21 cellular contexts compared by ENCODE assay signal in genomic region chr15:48941913-48942312, GRCh38. TPM values are rescaled to one million over a fixed set of nuclear protein-coding genes. Genes with fewer than 3 reads are reported as not detected.
"Had no signal": no experiment of that assay in that cellular context is flagged by ENCODE, and none has a peak within 500 bp of the region (broad histone marks: within the 10 kb centered on the region; RNA-seq: fewer than 3 reads in every experiment).

No MANE protein-coding gene starts in this region.

- H2AFZ ChIP-seq: PC-9 had no signal

- H3K36me3 Mint-ChIP-seq: IgD-negative memory B cell had no signal

- H3K27ac Mint-ChIP-seq: IgD-negative memory B cell had no signal

- H3K27ac ChIP-seq: HL-60, PC-9, Peyer's patch had no signal

- H3K9me2 ChIP-seq: SK-N-SH had no signal

- H3K4me3 ChIP-seq: PC-9, Peyer's patch had no signal

- H3K9me3 ChIP-seq: Peyer's patch, SK-N-SH had no signal

- H3K36me3 ChIP-seq: Peyer's patch had no signal

- H3K4me3 Mint-ChIP-seq: IgD-negative memory B cell had no signal

- DNase-seq: KBM-7, NCI-H1092, NCI-H1105 treated with DMSO at 0.1 percent for 48 hours, NCI-H1436, NCI-H187, NCI-H2029, NCI-H2081 treated with DMSO at 0.1 percent for 48 hours, NCI-H2171, NCI-H226, NCI-H446, NCI-H510A, NCI-H524 treated with DMSO at 0.1 percent for 48 hours, NCI-H69, NCI-H774, PC-9, Peyer's patch, Right ventricle myocardium superior, SK-N-SH had no signal

- FAIRE-seq: HTR-8/SVneo had no signal

- H3K4me2 ChIP-seq: PC-9 had no signal

- H3K27me3 ChIP-seq: Peyer's patch had no signal

- H3K9ac ChIP-seq: SK-N-SH had no signal

- H3K4me1 ChIP-seq: Peyer's patch had no signal

RNA-seq across cellular contexts. Expression of gene SHC4, which starts 21.8 kb away (rescaled TPM):
- polyA plus RNA-seq: IgD-negative memory B cell had no signal
